ENCODE assay signal across 27 cellular contexts in genomic region chr4:48307528-48307927, GRCh38. TPM values are rescaled to one million over a fixed set of nuclear protein-coding genes. Genes with fewer than 3 reads are reported as not detected.
DNase-seq lines count a peak whose midpoint lies in the region; ATAC-seq, FAIRE-seq and TF ChIP-seq lines count a peak whose summit lies in the region.
"Had no signal": no experiment of that assay in that cellular context is flagged by ENCODE, and none has a peak within 500 bp of the region (broad histone marks: within the 10 kb centered on the region; RNA-seq: fewer than 3 reads in every experiment).

No MANE protein-coding gene starts in this region.

- intact Hi-C loops in breast epithelium (cut with DNase I; ENCODE audit: low total_unique reads): no loop called here

- no peaks in the 10 kb centered on the region for H3K4me1 Mint-ChIP-seq in stimulated activated effector memory CD8-positive, alpha-beta T cell treated with anti-CD3 and anti-CD28 coated beads, Interleukin-12 subunit alpha, Interleukin-12 subunit beta, amount 100 ng/mL, for 72 hours
- H3K4me1 Mint-ChIP-seq: natural killer cell; stimulated activated naive CD8-positive, alpha-beta T cell treated with anti-CD3 and anti-CD28 coated beads, Interleukin-15, amount 100 ng/mL, for 72 hours had no signal

- H3K36me3 Mint-ChIP-seq in stimulated activated effector memory CD8-positive, alpha-beta T cell treated with anti-CD3 and anti-CD28 coated beads, Interleukin-12 subunit alpha, Interleukin-12 subunit beta, amount 100 ng/mL, for 72 hours: no peaks in the 10 kb centered on the region
- H3K36me3 Mint-ChIP-seq: activated naive CD8-positive, alpha-beta T cell treated with anti-CD3 and anti-CD28 coated beads, Interleukin-2, amount 10 ng/mL, durations not matched to agents 7 days and 5 days; natural killer cell had no signal

- DNase-seq in GM12892 (ENCODE audit: insufficient read length): no peak
- DNase-seq in breast epithelium (ENCODE audit: low spot score in 2 of 2): no peak
- no peak for DNase-seq in stimulated activated effector memory CD8-positive, alpha-beta T cell treated with anti-CD3 and anti-CD28 coated beads, Interleukin-12 subunit alpha, Interleukin-12 subunit beta, amount 100 ng/mL, for 72 hours (ENCODE audit: low spot score in 2 of 2)
- DNase-seq in activated CD4-positive, alpha-beta T cell treated with anti-CD3 and anti-CD28 coated beads, Interleukin-2, amount 50 U/mL, for 48 hours: no peak
- no peak for DNase-seq in activated CD4-positive, alpha-beta T cell treated with anti-CD3 and anti-CD28 coated beads, Interleukin-2, amount 50 U/mL, for 4 hours
- DNase-seq: activated CD4-positive, alpha-beta T cell treated with anti-CD3 and anti-CD28 coated beads, Interleukin-2, amount 50 U/mL, for 1 hour; activated effector memory CD4-positive, alpha-beta T cell treated with Interleukin-2 at 50 U/mL for 16 hours; activated naive CD8-positive, alpha-beta T cell treated with anti-CD3 and anti-CD28 coated beads, Interleukin-2, amount 10 ng/mL, durations not matched to agents 7 days and 5 days; Calu3; cerebellar nuclear complex; Kasumi-1; midbrain; natural killer cell; NCI-H1694 treated with DMSO at 0.1 percent for 48 hours; stimulated activated naive CD8-positive, alpha-beta T cell treated with anti-CD3 and anti-CD28 coated beads, Interleukin-15, amount 100 ng/mL, for 72 hours; T-helper 2 cell; tibial artery had no signal

- peak; percentile 56 for ATAC-seq in GM19397 (IDR thresholded peaks at IDR 0.05; ENCODE audit: unreplicated experiment)
- peak; percentile 48 for ATAC-seq in HG02623 (IDR thresholded peaks at IDR 0.05; ENCODE audit: unreplicated experiment)
- ATAC-seq in HG03460 (IDR thresholded peaks at IDR 0.05; ENCODE audit: unreplicated experiment): peak; percentile 88
- no peak for ATAC-seq in stimulated activated effector memory CD8-positive, alpha-beta T cell treated with anti-CD3 and anti-CD28 coated beads, Interleukin-12 subunit alpha, Interleukin-12 subunit beta, amount 100 ng/mL, for 72 hours
- ATAC-seq: left lobe of liver; natural killer cell; stimulated activated naive CD8-positive, alpha-beta T cell treated with anti-CD3 and anti-CD28 coated beads, Interleukin-15, amount 100 ng/mL, for 72 hours had no signal

- H3K9me3 ChIP-seq in breast epithelium: no peaks in the 10 kb centered on the region
- H3K9me3 ChIP-seq: BLaER1, right atrium auricular region, tibial artery had no signal

- H3K27ac Mint-ChIP-seq in stimulated activated effector memory CD8-positive, alpha-beta T cell treated with anti-CD3 and anti-CD28 coated beads, Interleukin-12 subunit alpha, Interleukin-12 subunit beta, amount 100 ng/mL, for 72 hours: no peak overlapping the region
- H3K27ac Mint-ChIP-seq: activated naive CD8-positive, alpha-beta T cell treated with anti-CD3 and anti-CD28 coated beads, Interleukin-2, amount 10 ng/mL, durations not matched to agents 7 days and 5 days; natural killer cell; stimulated activated naive CD8-positive, alpha-beta T cell treated with anti-CD3 and anti-CD28 coated beads, Interleukin-15, amount 100 ng/mL, for 72 hours had no signal

- TF ChIP-seq POLR2A in GM12892 (IDR thresholded peaks at IDR 0.05; ENCODE audit: low read depth, low read length) (no peak), breast epithelium (IDR thresholded peaks at IDR 0.05) (no peak)

- H3K36me3 ChIP-seq in breast epithelium: no peaks in the 10 kb centered on the region
- H3K36me3 ChIP-seq: BLaER1, right atrium auricular region, tibial artery had no signal

- FAIRE-seq in GM12892 (lab: Jason Lieb, UNC): peak; percentile 74

- H3K27me3 ChIP-seq in breast epithelium: no peaks in the 10 kb centered on the region
- H3K27me3 ChIP-seq: BLaER1, right atrium auricular region, tibial artery had no signal

- H3K4me3 Mint-ChIP-seq in stimulated activated effector memory CD8-positive, alpha-beta T cell treated with anti-CD3 and anti-CD28 coated beads, Interleukin-12 subunit alpha, Interleukin-12 subunit beta, amount 100 ng/mL, for 72 hours: no peak overlapping the region
- H3K4me3 Mint-ChIP-seq: activated naive CD8-positive, alpha-beta T cell treated with anti-CD3 and anti-CD28 coated beads, Interleukin-2, amount 10 ng/mL, durations not matched to agents 7 days and 5 days; natural killer cell; stimulated activated naive CD8-positive, alpha-beta T cell treated with anti-CD3 and anti-CD28 coated beads, Interleukin-15, amount 100 ng/mL, for 72 hours had no signal

- H3K4me1 ChIP-seq in breast epithelium: no peaks in the 10 kb centered on the region
- H3K4me1 ChIP-seq: BLaER1, right atrium auricular region, tibial artery had no signal

- H3K27ac ChIP-seq in breast epithelium: no peak overlapping the region
- H3K27ac ChIP-seq: BLaER1, epithelial cell of prostate, right atrium auricular region, RWPE1, SK-N-MC, tibial artery had no signal

- no peak for TF ChIP-seq CTCF in breast epithelium (IDR thresholded peaks at IDR 0.05)

- no peak overlapping the region for H3K4me3 ChIP-seq in breast epithelium
- H3K4me3 ChIP-seq: BLaER1, right atrium auricular region, SK-N-MC, tibial artery had no signal

- no peaks in the 10 kb centered on the region for H3K9me3 Mint-ChIP-seq in stimulated activated effector memory CD8-positive, alpha-beta T cell treated with anti-CD3 and anti-CD28 coated beads, Interleukin-12 subunit alpha, Interleukin-12 subunit beta, amount 100 ng/mL, for 72 hours
- H3K9me3 Mint-ChIP-seq: activated naive CD8-positive, alpha-beta T cell treated with anti-CD3 and anti-CD28 coated beads, Interleukin-2, amount 10 ng/mL, durations not matched to agents 7 days and 5 days; natural killer cell; stimulated activated naive CD8-positive, alpha-beta T cell treated with anti-CD3 and anti-CD28 coated beads, Interleukin-15, amount 100 ng/mL, for 72 hours had no signal

RNA-seq across cellular contexts. Expression of gene SLAIN2, which starts 33.8 kb away (rescaled TPM):
- polyA plus RNA-seq in GM12892 (2012; ENCODE audit: missing spikeins): 35.2 TPM
- 10 to 100 TPM; 41.6 to 76.6 (median 76.5) TPM for total RNA-seq in breast epithelium

RNA-seq across cellular contexts. Expression of gene TEC, which starts 37.9 kb away (rescaled TPM):
- 24.1 TPM for polyA plus RNA-seq in GM12892 (2012; ENCODE audit: missing spikeins)
- total RNA-seq in breast epithelium: 1 to 10 TPM; 2.9 to 5.4 (median 5.1) TPM
- total RNA-seq: A172 had no signal
